ENCODE assay signal across 20 cellular contexts in the genomic region with DNA sequence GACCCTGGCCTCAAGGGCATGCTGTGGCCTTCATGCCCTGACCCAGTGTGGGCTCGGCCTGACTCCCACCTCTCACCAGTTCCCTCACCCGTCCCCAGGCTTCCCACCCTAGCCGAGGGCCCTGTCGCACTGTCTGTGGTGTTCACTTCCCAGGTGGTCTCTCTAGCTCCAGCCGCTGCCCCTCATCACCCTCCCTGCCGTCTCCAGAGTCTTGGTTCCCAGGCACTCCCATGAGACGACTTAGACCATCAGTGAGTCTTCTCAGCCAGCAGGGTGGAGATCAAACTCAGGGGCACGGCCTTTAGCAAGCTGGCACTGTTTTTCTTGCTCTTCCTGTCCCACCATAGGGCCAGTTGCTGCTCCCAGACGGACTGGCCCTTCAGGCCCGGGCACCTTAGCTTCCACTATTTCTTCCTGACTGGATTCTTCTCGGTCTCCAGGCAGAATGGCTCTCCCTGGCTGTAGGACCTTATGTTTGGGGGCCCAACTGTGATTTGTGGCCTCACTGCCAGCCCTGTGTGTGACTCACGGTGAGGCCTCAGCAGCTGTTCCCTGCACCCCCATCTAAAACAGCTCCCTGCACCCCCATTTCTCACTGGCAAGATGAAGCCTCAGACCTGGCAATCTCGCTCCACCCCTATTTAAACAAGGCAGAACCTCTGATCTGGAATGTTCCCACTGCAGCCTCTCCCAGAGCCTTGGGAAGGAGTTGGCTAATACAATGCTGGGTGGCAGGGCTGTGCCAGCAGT. TPM values are rescaled to one million over a fixed set of nuclear protein-coding genes. Genes with fewer than 3 reads are reported as not detected.
DNase-seq lines count a peak whose midpoint lies in the region; ATAC-seq and TF ChIP-seq lines count a peak whose summit lies in the region.
"Had no signal": no experiment of that assay in that cellular context is flagged by ENCODE, and none has a peak within 500 bp of the region (broad histone marks: within the 10 kb centered on the region; RNA-seq: fewer than 3 reads in every experiment).

No MANE protein-coding gene starts in this region.

- no peak overlapping the region for H3K27ac ChIP-seq in neuronal stem cell (replicated peaks; ENCODE audit: low read length)
- no peak overlapping the region for H3K27ac ChIP-seq in smooth muscle cell (ENCODE audit: low read depth)
- H3K27ac ChIP-seq: SJSA1, upper lobe of left lung had no signal

- H3K79me1 ChIP-seq in neuronal stem cell (ENCODE audit: low read depth, low read length) = no peaks in the 10 kb centered on the region

- H3K36me3 ChIP-seq in Caco-2 (ENCODE audit: control insufficient read depth, insufficient read depth, low read length) (no peaks in the 10 kb centered on the region), neuronal stem cell (replicated peaks in 1 of 2; ENCODE audit: control insufficient read depth in 2 of 2, insufficient read depth in 2 of 2, low read length in 2 of 2) (no peaks in the 10 kb centered on the region), smooth muscle cell (ENCODE audit: low read depth) (no peaks in the 10 kb centered on the region)
- H3K36me3 ChIP-seq: adrenal gland, cardiac muscle cell, SJSA1, upper lobe of left lung had no signal

- POLR2A ChIA-PET in Caco-2 (lab: Charles Lee) = no interaction called here

- H3K18ac ChIP-seq in neuronal stem cell (ENCODE audit: low read length) = no peak overlapping the region

- H3K4me3 Mint-ChIP-seq in Caco-2 (ENCODE audit: unreplicated experiment) = no peak overlapping the region
- H3K4me3 Mint-ChIP-seq in effector memory CD8-positive, alpha-beta T cell = no peak overlapping the region
- H3K4me3 Mint-ChIP-seq: natural killer cell treated with Interleukin-12 subunit alpha and Interleukin-12 subunit beta and Interleukin-15 and Interleukin-18, amount 100 ng/mL, for 72 hours; T-helper 17 cell had no signal

- no peak overlapping the region for H2AFZ ChIP-seq in neuronal stem cell (ENCODE audit: low read length)
- no peak overlapping the region for H2AFZ ChIP-seq in smooth muscle cell (ENCODE audit: low read depth)

- TF ChIP-seq CTCF in Caco-2 (IDR thresholded peaks at IDR 0.05; ENCODE audit: insufficient read depth in 1 of 2, low read depth in 1 of 2, low read length in 1 of 2, severe bottlenecking in 1 of 2, unreplicated experiment in 1 of 2) = no peak
- no peak for TF ChIP-seq CTCF in epithelial cell of esophagus (IDR thresholded peaks at IDR 0.05; ENCODE audit: insufficient read depth, low read depth, low read length, missing control alignments)
- TF ChIP-seq CTCF in smooth muscle cell (IDR thresholded peaks at IDR 0.05; ENCODE audit: borderline replicate concordance, insufficient read depth, poor library complexity, severe bottlenecking) = no peak

- H3K36me3 Mint-ChIP-seq in Caco-2 (ENCODE audit: insufficient read depth, unreplicated experiment) = peaks cover 6% of the 10 kb centered on the region
- peaks cover 3% of the 10 kb centered on the region for H3K36me3 Mint-ChIP-seq in effector memory CD8-positive, alpha-beta T cell (ENCODE audit: insufficient read depth)
- H3K36me3 Mint-ChIP-seq: natural killer cell treated with Interleukin-12 subunit alpha and Interleukin-12 subunit beta and Interleukin-15 and Interleukin-18, amount 100 ng/mL, for 72 hours had no signal

- peaks cover 30% of the 10 kb centered on the region for H3K4me1 Mint-ChIP-seq in Caco-2 (ENCODE audit: low read depth, unreplicated experiment)
- peaks cover 2 to 8% of the 10 kb centered on the region in 2 donors for H3K4me1 Mint-ChIP-seq in effector memory CD8-positive, alpha-beta T cell (ENCODE audit: low read depth in 2 of 2)

- no peak overlapping the region for H2BK12ac ChIP-seq in neuronal stem cell (ENCODE audit: low read length)

- CTCF ChIA-PET in Caco-2 (lab: Charles Lee) = no interaction called here

- no peak for ATAC-seq in SK-N-SH treated with all-trans-retinoic acid at 6 μM for 48 hours
- ATAC-seq in effector memory CD8-positive, alpha-beta T cell (replicated peaks) = no peak
- ATAC-seq: natural killer cell treated with Interleukin-12 subunit alpha and Interleukin-12 subunit beta and Interleukin-15 and Interleukin-18, amount 100 ng/mL, for 72 hours; PC-3; stimulated activated naive CD8-positive, alpha-beta T cell treated with anti-CD3 and anti-CD28 coated beads, Interleukin-15, Interleukin-2, amounts not matched to agents 100 U/mL and 50 U/mL, for 24 hours; T-helper 17 cell had no signal

- H3K9me3 Mint-ChIP-seq in Caco-2 (ENCODE audit: unreplicated experiment) = no peaks in the 10 kb centered on the region
- H3K9me3 Mint-ChIP-seq in effector memory CD8-positive, alpha-beta T cell = no peaks in the 10 kb centered on the region
- H3K9me3 Mint-ChIP-seq: natural killer cell treated with Interleukin-12 subunit alpha and Interleukin-12 subunit beta and Interleukin-15 and Interleukin-18, amount 100 ng/mL, for 72 hours had no signal

- H3K4me1 ChIP-seq in Caco-2 = peaks cover 11% of the 10 kb centered on the region
- peaks cover 14% of the 10 kb centered on the region in 2 donors for H3K4me1 ChIP-seq in neuronal stem cell (ENCODE audit: control insufficient read depth in 2 of 2, insufficient read depth in 1 of 2, low read depth in 1 of 2, low read length in 2 of 2)
- H3K4me1 ChIP-seq in smooth muscle cell (ENCODE audit: low read depth) = peaks cover 18% of the 10 kb centered on the region
- H3K4me1 ChIP-seq: SJSA1 had no signal

- H2BK5ac ChIP-seq in neuronal stem cell (ENCODE audit: low read length) = no peak overlapping the region

- H3K79me2 ChIP-seq in smooth muscle cell (ENCODE audit: low read depth) = no peaks in the 10 kb centered on the region

- no peak overlapping the region for H4K8ac ChIP-seq in neuronal stem cell (ENCODE audit: low read depth, low read length)

- H2AK5ac ChIP-seq in neuronal stem cell (ENCODE audit: low read depth, low read length) = no peak overlapping the region

- no CpG with 5 or more reads among the region's 13 CpGs for WGBS in neuronal stem cell (ENCODE audit: extremely low coverage in 2 of 2, insufficient read length in 2 of 2, insufficient replicate concordance in 1 of 2), 2 donors
- WGBS in smooth muscle cell (ENCODE audit: low lambda C conversion rate) = 96% methylated on average over 13 of the region's 13 CpGs

- DNase-seq in Caco-2 (no peak), HCEC 1CT (peak; percentile 35), epithelial cell of esophagus (ENCODE audit: low read depth) (peak; percentile 40), neuronal stem cell (ENCODE audit: low spot score) (no peak), smooth muscle cell (lab: John Stamatoyannopoulos, UW; ENCODE audit: unreplicated experiment) (no peak), EL (no peak)
- no peak for DNase-seq in effector memory CD8-positive, alpha-beta T cell
- DNase-seq: activated CD4-positive, alpha-beta T cell treated with anti-CD3 and anti-CD28 coated beads, Interleukin-2, amount 50 U/mL, for 1 hour; activated gamma-delta T cell treated with Interleukin-2 at 50 U/mL for 16 hours; kidney glomerular epithelial cell; NCI-H2029 treated with DMSO at 0.1 percent for 48 hours; PC-3; stimulated activated naive CD8-positive, alpha-beta T cell treated with anti-CD3 and anti-CD28 coated beads, Interleukin-15, Interleukin-2, amounts not matched to agents 100 U/mL and 50 U/mL, for 24 hours; T-helper 17 cell; upper lobe of left lung had no signal

- no TSS peak for BruUV-seq in Caco-2 (replicated peaks; lab: Mats Ljungman, UMichigan)

- H3K4ac ChIP-seq in neuronal stem cell (ENCODE audit: low read length) = no peak overlapping the region

- no peaks in the 10 kb centered on the region for H3K27me3 Mint-ChIP-seq in Caco-2 (ENCODE audit: insufficient read depth, unreplicated experiment)
- H3K27me3 Mint-ChIP-seq in effector memory CD8-positive, alpha-beta T cell = peaks cover 55 to 82% of the 10 kb centered on the region in 2 donors

- H2BK15ac ChIP-seq in neuronal stem cell (ENCODE audit: low read length) = no peak overlapping the region

- peak overlapping the region; percentile 37 for H3K27ac Mint-ChIP-seq in Caco-2 (ENCODE audit: unreplicated experiment)
- no peak overlapping the region for H3K27ac Mint-ChIP-seq in effector memory CD8-positive, alpha-beta T cell
- H3K27ac Mint-ChIP-seq: natural killer cell treated with Interleukin-12 subunit alpha and Interleukin-12 subunit beta and Interleukin-15 and Interleukin-18, amount 100 ng/mL, for 72 hours had no signal

- peaks cover 7% of the 10 kb centered on the region for H3F3A ChIP-seq in smooth muscle cell (ENCODE audit: low read depth)

- H3K27me3 ChIP-seq in Caco-2 (replicated peaks; ENCODE audit: control insufficient read depth, insufficient read depth, low read length) (no peaks in the 10 kb centered on the region), neuronal stem cell (ENCODE audit: control insufficient read depth in 3 of 3, insufficient read depth in 3 of 3, low read depth in 1 of 3, low read length in 3 of 3) (peaks cover 0 to 14% (median 0%) of the 10 kb centered on the region in 3 experiments), smooth muscle cell (ENCODE audit: low read depth) (peaks cover 15% of the 10 kb centered on the region)
- H3K27me3 ChIP-seq: cardiac muscle cell, upper lobe of left lung had no signal

- no peaks in the 10 kb centered on the region for H3K9me3 ChIP-seq in Caco-2
- H3K9me3 ChIP-seq in neuronal stem cell (replicated peaks in 1 of 2; ENCODE audit: control insufficient read depth in 2 of 2, insufficient read depth in 1 of 2, low read depth in 1 of 2, low read length in 2 of 2) = no peaks in the 10 kb centered on the region
- H3K9me3 ChIP-seq in smooth muscle cell (replicated peaks; ENCODE audit: low read depth) = no peaks in the 10 kb centered on the region
- H3K9me3 ChIP-seq: adrenal gland, SJSA1, upper lobe of left lung had no signal

- H3K23ac ChIP-seq in neuronal stem cell (ENCODE audit: low read depth, low read length, poor library complexity) = no peak overlapping the region

- H3K4me2 ChIP-seq in neuronal stem cell (ENCODE audit: insufficient read depth, low read length, poor library complexity, severe bottlenecking) (no peak overlapping the region), smooth muscle cell (no peak overlapping the region)

- no peaks in the 10 kb centered on the region for H4K20me1 ChIP-seq in smooth muscle cell (ENCODE audit: low read depth)

- H3K9ac ChIP-seq in neuronal stem cell (ENCODE audit: low read depth, low read length, poor library complexity) = peak overlapping the region; percentile 7
- H3K9ac ChIP-seq in smooth muscle cell (ENCODE audit: low read depth) = no peak overlapping the region

- H4K91ac ChIP-seq in neuronal stem cell (ENCODE audit: low read depth, low read length, poor library complexity) = no peak overlapping the region

- no peak overlapping the region for H3K14ac ChIP-seq in neuronal stem cell (ENCODE audit: low read length)

- H2BK120ac ChIP-seq in neuronal stem cell (ENCODE audit: low read depth, low read length) = no peak overlapping the region

- H3K4me3 ChIP-seq in Caco-2 (ENCODE audit: low read depth, low read length) (no peak overlapping the region), epithelial cell of esophagus (ENCODE audit: low read length) (no peak overlapping the region), neuronal stem cell (ENCODE audit: low read length in 2 of 2) (no peak overlapping the region), smooth muscle cell (no peak overlapping the region)
- H3K4me3 ChIP-seq: adrenal gland, cardiac muscle cell, SJSA1, upper lobe of left lung had no signal

- intact Hi-C loops in Caco-2 (cut with micrococcal nuclease; ENCODE audit: unreplicated experiment) = no loop called here

RNA-seq across cellular contexts. Expression of gene PCSK6, which starts 9.4 kb away (rescaled TPM):
- total RNA-seq in Caco-2 (2022) = 69.5 and 70.6 TPM in 2 replicates
- polyA plus RNA-seq in neuronal stem cell (2013, experiment 1 of 2) = 2.0 TPM
- 1.8 TPM for polyA plus RNA-seq in neuronal stem cell (2013, experiment 2 of 2)
- 17.5 and 21.2 TPM in 2 replicates for total RNA-seq in smooth muscle cell
- 17.4 and 17.5 TPM in 2 replicates for polyA plus RNA-seq in smooth muscle cell

Comparison
In these comparisons a context has a peak if more than half of its experiments do, and no peak if none do; other contexts are left out.
1. DNase-seq: peak in HCEC 1CT (single experiment) and epithelial cell of esophagus (single experiment); none in Caco-2 (0 of 2), neuronal stem cell (single experiment), smooth muscle cell (single experiment), effector memory CD8-positive, alpha-beta T cell (0 of 3) and EL (single experiment).